Comparison of ENCODE assay signal across 16 cellular contexts in the genomic region with DNA sequence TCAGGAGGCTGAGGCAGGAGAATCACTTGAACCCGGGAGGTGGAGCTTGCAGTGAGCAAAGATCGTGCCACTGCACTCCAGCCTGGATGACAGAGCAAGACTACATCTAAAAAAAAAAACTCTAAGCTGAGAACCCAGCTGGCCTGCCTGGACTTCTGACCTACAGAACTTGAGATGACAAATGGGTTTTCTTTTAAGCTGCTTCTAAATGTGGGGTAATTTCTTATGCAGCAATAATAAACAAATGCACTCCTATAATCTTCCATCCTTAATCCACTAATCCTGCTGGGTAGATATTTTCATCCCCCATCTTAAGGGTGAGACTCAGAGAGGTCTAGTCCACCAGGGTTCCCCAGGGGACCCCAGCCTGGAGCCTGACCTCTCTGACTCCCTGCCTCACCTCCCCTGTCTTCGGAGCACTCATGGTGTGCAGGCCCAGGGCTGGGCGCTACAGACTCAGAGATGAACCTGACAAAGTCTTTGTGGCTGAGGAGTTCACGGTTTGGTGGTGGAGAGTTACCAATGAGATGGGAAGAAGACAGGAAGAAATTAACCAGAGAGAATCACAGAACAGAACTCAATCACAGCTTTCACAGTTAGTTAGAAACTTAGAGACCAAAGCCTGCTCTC. TPM values are rescaled to one million over a fixed set of nuclear protein-coding genes. Genes with fewer than 3 reads are reported as not detected.
DNase-seq lines count a peak whose midpoint lies in the region; ATAC-seq, FAIRE-seq and TF ChIP-seq lines count a peak whose summit lies in the region.
"Had no signal": no experiment of that assay in that cellular context is flagged by ENCODE, and none has a peak within 500 bp of the region (broad histone marks: within the 10 kb centered on the region; RNA-seq: fewer than 3 reads in every experiment).

No MANE protein-coding gene starts in this region.

- TF ChIP-seq CTCF in D721Med (IDR thresholded peaks at IDR 0.05; ENCODE audit: insufficient read depth, missing control alignments) (no peak), RWPE2 (IDR thresholded peaks at IDR 0.05; ENCODE audit: poor library complexity, severe bottlenecking) (no peak), smooth muscle cell (IDR thresholded peaks at IDR 0.05; ENCODE audit: borderline replicate concordance, insufficient read depth, poor library complexity, severe bottlenecking) (no peak), tibial nerve (IDR thresholded peaks at IDR 0.05) (no peak)

- no peak overlapping the region for H3K4me2 ChIP-seq in smooth muscle cell

- no peaks in the 10 kb centered on the region for H3K36me3 ChIP-seq in RWPE2 (ENCODE audit: low read depth)
- no peaks in the 10 kb centered on the region for H3K36me3 ChIP-seq in smooth muscle cell (ENCODE audit: low read depth)
- H3K36me3 ChIP-seq in tibial nerve = no peaks in the 10 kb centered on the region

- FAIRE-seq in D721Med (lab: Jason Lieb, UNC) = no peak
- FAIRE-seq: H1, K562, RCC 7860 had no signal

- H3F3A ChIP-seq in smooth muscle cell (ENCODE audit: low read depth) = no peaks in the 10 kb centered on the region

- no peak for ATAC-seq in RWPE2 (ENCODE audit: low read depth)
- ATAC-seq: K562 had no signal

- no peak overlapping the region for H3K9ac ChIP-seq in smooth muscle cell (ENCODE audit: low read depth)

- WGBS in smooth muscle cell (ENCODE audit: low lambda C conversion rate) = 77% methylated on average over 5 of the region's 5 CpGs
- 70 to 87% methylated on average over 5 of the region's 5 CpGs for WGBS in tibial nerve, 2 donors

- DNase-seq in D721Med (ENCODE audit: insufficient read length, low spot score) (peak; percentile 48), RWPE2 (ENCODE audit: low spot score) (peak; percentile 34), iris pigment epithelial cell (ENCODE audit: low read depth) (peak; percentile 44), smooth muscle cell (lab: John Stamatoyannopoulos, UW; ENCODE audit: unreplicated experiment) (no peak), NCI-H345 treated with DMSO at 0.1 percent for 48 hours (lab: John Stamatoyannopoulos, UW; ENCODE audit: unreplicated experiment) (no peak), tibial nerve (ENCODE audit: low spot score in 2 of 2) (no peak), NCI-H526 treated with DMSO at 0.1 percent for 48 hours (lab: John Stamatoyannopoulos, UW) (no peak)
- DNase-seq: CD8-positive, alpha-beta memory T cell; DMS 273 treated with DMSO at 0.1 percent for 48 hours; NCI-H1048; NCI-H1694; NCI-H446 treated with DMSO at 0.1 percent for 48 hours had no signal

- TF ChIP-seq POLR2A in tibial nerve (IDR thresholded peaks at IDR 0.05) = no peak

- no peak overlapping the region for H3K4me3 ChIP-seq in RWPE2 (ENCODE audit: severe bottlenecking)
- H3K4me3 ChIP-seq in smooth muscle cell = no peak overlapping the region
- H3K4me3 ChIP-seq in tibial nerve = no peak overlapping the region
- H3K4me3 ChIP-seq: K562 had no signal

- no peak overlapping the region for H2AFZ ChIP-seq in smooth muscle cell (ENCODE audit: low read depth)

- TF ChIP-seq EP300 in tibial nerve (IDR thresholded peaks at IDR 0.05) = no peak

- H3K27ac ChIP-seq in RWPE2 (ENCODE audit: poor library complexity, severe bottlenecking) (no peak overlapping the region), smooth muscle cell (ENCODE audit: low read depth) (peak overlapping the region; percentile 48), tibial nerve (no peak overlapping the region)
- H3K27ac ChIP-seq: HL-60 had no signal

- no peaks in the 10 kb centered on the region for H3K27me3 ChIP-seq in RWPE2 (ENCODE audit: insufficient read depth, poor library complexity, severe bottlenecking)
- no peaks in the 10 kb centered on the region for H3K27me3 ChIP-seq in smooth muscle cell (ENCODE audit: low read depth)
- H3K27me3 ChIP-seq in tibial nerve = no peaks in the 10 kb centered on the region

- H3K4me1 ChIP-seq in RWPE2 (ENCODE audit: insufficient read depth, poor library complexity, severe bottlenecking) (no peaks in the 10 kb centered on the region), smooth muscle cell (ENCODE audit: low read depth) (peaks cover 5% of the 10 kb centered on the region), tibial nerve (peaks cover 0 to 9% (median 0%) of the 10 kb centered on the region in 4 donors)

- no peaks in the 10 kb centered on the region for H3K9me3 ChIP-seq in RWPE2 (ENCODE audit: severe bottlenecking)
- H3K9me3 ChIP-seq in smooth muscle cell (replicated peaks; ENCODE audit: low read depth) = no peaks in the 10 kb centered on the region
- H3K9me3 ChIP-seq in tibial nerve = no peaks in the 10 kb centered on the region

- H3K79me2 ChIP-seq in smooth muscle cell (ENCODE audit: low read depth) = no peaks in the 10 kb centered on the region

- no peaks in the 10 kb centered on the region for H4K20me1 ChIP-seq in smooth muscle cell (ENCODE audit: low read depth)

RNA-seq across cellular contexts. Expression of gene BDKRB2, which starts 39.7 kb away (rescaled TPM):
- total RNA-seq in smooth muscle cell (12.2 and 16.9 TPM in 2 replicates), tibial nerve (10 to 100 TPM; 10.5 to 26.8 (median 18.4) TPM)
- 10.4 and 16.6 TPM in 2 replicates for polyA plus RNA-seq in smooth muscle cell
- total RNA-seq: CD8-positive, alpha-beta memory T cell had no signal
- polyA plus RNA-seq: CD8-positive, alpha-beta memory T cell; K562 had no signal

Comparison
In these comparisons a context has a peak if more than half of its experiments do, and no peak if none do; other contexts are left out.
1. DNase-seq: peak in D721Med (single experiment), RWPE2 (single experiment) and iris pigment epithelial cell (single experiment); none in smooth muscle cell (single experiment), NCI-H345 treated with DMSO at 0.1 percent for 48 hours (single experiment), tibial nerve (0 of 2) and NCI-H526 treated with DMSO at 0.1 percent for 48 hours (single experiment).